7 cellular contexts compared by ENCODE assay signal in the genomic region with DNA sequence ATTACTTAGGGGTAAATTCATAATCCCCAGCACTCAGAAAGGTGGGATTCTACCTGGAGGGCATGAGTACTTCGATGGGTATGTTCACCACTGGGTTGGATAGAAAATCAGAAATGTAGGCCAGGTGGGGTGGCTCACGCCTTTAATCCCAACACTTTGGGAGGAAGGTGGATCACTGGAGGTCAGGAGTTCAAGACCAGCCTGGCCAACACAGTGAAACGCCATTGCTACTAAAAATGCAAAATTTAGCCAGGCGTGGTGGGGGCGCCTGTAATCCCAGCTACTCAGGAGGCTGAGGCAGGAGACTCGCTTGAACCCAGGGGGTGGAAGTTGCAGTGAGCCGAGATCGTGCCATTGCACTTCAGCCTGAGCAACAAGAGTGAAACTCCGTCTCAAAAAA. TPM values are rescaled to one million over a fixed set of nuclear protein-coding genes. Genes with fewer than 3 reads are reported as not detected.
DNase-seq lines count a peak whose midpoint lies in the region; ATAC-seq and TF ChIP-seq lines count a peak whose summit lies in the region.
"Not testable (repeated sequence)": the region's sequence is repeated elsewhere in the genome, so short reads cannot be mapped to it uniquely, and the experiment has no call there.

No MANE protein-coding gene starts in this region.

- H2AFZ ChIP-seq in SK-N-SH (ENCODE audit: low read depth); osteoblast (ENCODE audit: low read length): not testable (repeated sequence)

- H3K4me2 ChIP-seq in SK-N-SH, result peak overlapping the region; percentile 64; the same call in 1 of the 2 replicates
- H3K4me2 ChIP-seq in osteoblast (ENCODE audit: insufficient read depth, low read length), result not testable (repeated sequence)

- not testable (repeated sequence) for ATAC-seq in psoas muscle; thoracic aorta (ENCODE audit: insufficient number of reproducible peaks, low FRiP score, low read depth)

- not testable (repeated sequence) for H3K9me3 Mint-ChIP-seq in Caco-2 (ENCODE audit: unreplicated experiment)

- not testable (repeated sequence) for H3K36me3 ChIP-seq in Caco-2 (ENCODE audit: control insufficient read depth, insufficient read depth, low read length); SK-N-SH (replicated peaks in 1 of 2; ENCODE audit: control insufficient read depth in 1 of 2, insufficient read depth in 2 of 2, low read length in 1 of 2); colonic mucosa; esophagus muscularis mucosa; osteoblast (ENCODE audit: insufficient read depth, low read length); psoas muscle (ENCODE audit: insufficient read depth in 1 of 2, low read depth in 1 of 2); thoracic aorta

- not testable (repeated sequence) for H3K4me3 ChIP-seq in Caco-2 (ENCODE audit: low read depth, low read length); SK-N-SH (ENCODE audit: low read depth in 2 of 2, low read length in 1 of 2); colonic mucosa; esophagus muscularis mucosa; osteoblast (ENCODE audit: insufficient read depth, low read length); psoas muscle; thoracic aorta

- not testable (repeated sequence) for H3K4me3 Mint-ChIP-seq in Caco-2 (ENCODE audit: unreplicated experiment)

- not testable (repeated sequence) for DNase-seq in Caco-2; SK-N-SH; colonic mucosa; esophagus muscularis mucosa (ENCODE audit: extremely low spot score); psoas muscle; thoracic aorta (ENCODE audit: low spot score)
- peak; percentile 36 for DNase-seq in osteoblast (ENCODE audit: insufficient read length, low spot score, missing footprints)

- H3K27me3 Mint-ChIP-seq in Caco-2 (ENCODE audit: insufficient read depth, unreplicated experiment), result not testable (repeated sequence)

- not testable (repeated sequence) for TF ChIP-seq POLR2A in esophagus muscularis mucosa (IDR thresholded peaks at IDR 0.05; ENCODE audit: low read depth)

- WGBS in SK-N-SH (ENCODE audit: low lambda C conversion rate), result 94% methylated on average over 9 of the region's 9 CpGs
- 85% methylated on average over 9 of the region's 9 CpGs for WGBS in esophagus muscularis mucosa
- 97 to 98% (median 97%) methylated on average over 9 of the region's 9 CpGs for WGBS in psoas muscle, 3 donors

- H3K79me2 ChIP-seq in SK-N-SH (ENCODE audit: insufficient read depth); osteoblast (ENCODE audit: insufficient read depth, low read length): not testable (repeated sequence)

- H3K9me2 ChIP-seq in SK-N-SH, result not testable (repeated sequence)

- not testable (repeated sequence) for H3K9me3 ChIP-seq in Caco-2; SK-N-SH; colonic mucosa; esophagus muscularis mucosa; osteoblast (ENCODE audit: low read depth, low read length); psoas muscle; thoracic aorta

- CTCF ChIA-PET in Caco-2 (lab: Charles Lee), result not testable (repeated sequence)
- CTCF ChIA-PET in SK-N-SH (lab: Yijun Ruan, JAX), result interaction anchor here (1.3 to 1.8 kb wide), 3 partner anchors 10 to 239 kb away, joined by 5 to 6 read pairs (median 5); no protein-coding TSS in a partner anchor

- H3F3A ChIP-seq in SK-N-SH (replicated peaks; ENCODE audit: insufficient read depth), result peaks cover 31% of the 10 kb centered on the region

- H3K27ac Mint-ChIP-seq in Caco-2 (ENCODE audit: unreplicated experiment), result peak overlapping the region; percentile 97

- H4K20me1 ChIP-seq in SK-N-SH (ENCODE audit: insufficient read depth); osteoblast (ENCODE audit: insufficient read depth, low read length): not testable (repeated sequence)

- POLR2A ChIA-PET in Caco-2 (lab: Charles Lee), result not testable (repeated sequence)
- POLR2A ChIA-PET in SK-N-SH (lab: Yijun Ruan, JAX), result interaction anchor here (0.9 to 1.3 kb wide), 4 partner anchors 10 to 110 kb away, joined by 3 to 7 read pairs (median 4); no protein-coding TSS in a partner anchor

- peaks cover 21% of the 10 kb centered on the region for H3K4me1 Mint-ChIP-seq in Caco-2 (ENCODE audit: low read depth, unreplicated experiment)

- intact Hi-C loops in Caco-2 (cut with micrococcal nuclease; ENCODE audit: unreplicated experiment) (loop anchor here (5.0 kb wide), 1 partner anchor 100 kb away; no protein-coding TSS in a partner anchor), esophagus muscularis mucosa (cut with DNase I) (loop anchor here (5.0 to 10.0 kb wide), 2 partner anchors 103 to 240 kb away; no protein-coding TSS in a partner anchor), psoas muscle (cut with DNase I) (loop anchor here (5.0 kb wide), 2 partner anchors 120 to 125 kb away; no protein-coding TSS in a partner anchor)
- intact Hi-C loops in colonic mucosa (cut with DNase I), result not testable (repeated sequence)

- H3K27ac ChIP-seq in SK-N-SH (ENCODE audit: low read depth in 2 of 2, low read length in 1 of 2), result peak overlapping the region in 1 of 2 experiments; percentile 95; a peak in 2 of 4 replicates
- peak overlapping the region; percentile 67 for H3K27ac ChIP-seq in colonic mucosa
- H3K27ac ChIP-seq in esophagus muscularis mucosa (replicated peaks in 1 of 4), result peak overlapping the region in 3 of 4 donors; percentile 86 to 87 (median 86)
- not testable (repeated sequence) for H3K27ac ChIP-seq in osteoblast (ENCODE audit: low read depth, low read length)
- H3K27ac ChIP-seq in psoas muscle, result peak overlapping the region; percentile 98
- H3K27ac ChIP-seq in thoracic aorta, result peak overlapping the region; percentile 90 to 99

- not testable (repeated sequence) for TF ChIP-seq EP300 in SK-N-SH (IDR thresholded peaks at IDR 0.05; ENCODE audit: borderline replicate concordance in 1 of 2, low read depth in 1 of 2, low read length in 1 of 2); esophagus muscularis mucosa (IDR thresholded peaks at IDR 0.05)

- peaks cover 16% of the 10 kb centered on the region for H3K4me1 ChIP-seq in Caco-2
- H3K4me1 ChIP-seq in SK-N-SH (ENCODE audit: control insufficient read depth in 1 of 2, insufficient read depth in 2 of 2, low read depth in 1 of 2, low read length in 1 of 2), result peaks cover 23 to 35% of the 10 kb centered on the region in 2 experiments
- not testable (repeated sequence) for H3K4me1 ChIP-seq in colonic mucosa
- peaks cover 41 to 49% (median 47%) of the 10 kb centered on the region in 4 donors for H3K4me1 ChIP-seq in esophagus muscularis mucosa
- H3K4me1 ChIP-seq in osteoblast (ENCODE audit: insufficient read depth, low read length), result peaks cover 39% of the 10 kb centered on the region
- peaks cover 36% of the 10 kb centered on the region for H3K4me1 ChIP-seq in psoas muscle
- H3K4me1 ChIP-seq in thoracic aorta (ENCODE audit: control insufficient read depth in 1 of 2, low read depth in 2 of 2), result peaks cover 24 to 74% of the 10 kb centered on the region in 2 donors

- not testable (repeated sequence) for H3K36me3 Mint-ChIP-seq in Caco-2 (ENCODE audit: insufficient read depth, unreplicated experiment)

- H3K9ac ChIP-seq in SK-N-SH; colonic mucosa (ENCODE audit: low read depth in 2 of 2, low read length in 2 of 2): not testable (repeated sequence)

- TF ChIP-seq CTCF in Caco-2 (IDR thresholded peaks at IDR 0.05; ENCODE audit: insufficient read depth in 1 of 2, low read depth in 1 of 2, low read length in 1 of 2, severe bottlenecking in 1 of 2, unreplicated experiment in 1 of 2); SK-N-SH (IDR thresholded peaks at IDR 0.05); colonic mucosa (IDR thresholded peaks at IDR 0.05); esophagus muscularis mucosa (IDR thresholded peaks at IDR 0.05); osteoblast (IDR thresholded peaks at IDR 0.05; ENCODE audit: extremely low read depth, low read depth, low read length); psoas muscle (IDR thresholded peaks at IDR 0.05); thoracic aorta (IDR thresholded peaks at IDR 0.05): not testable (repeated sequence)

- not testable (repeated sequence) for H3K27me3 ChIP-seq in Caco-2 (replicated peaks; ENCODE audit: control insufficient read depth, insufficient read depth, low read length); SK-N-SH (ENCODE audit: insufficient read depth); colonic mucosa; esophagus muscularis mucosa; osteoblast (ENCODE audit: insufficient read depth, low read length); psoas muscle (ENCODE audit: insufficient read depth in 3 of 3, low read length in 2 of 3); thoracic aorta (replicated peaks; ENCODE audit: insufficient read depth)

- TF ChIP-seq RAD21 in SK-N-SH (IDR thresholded peaks at IDR 0.05; ENCODE audit: low read length), result not testable (repeated sequence)

- BruUV-seq in Caco-2 (replicated peaks; lab: Mats Ljungman, UMichigan), result not testable (repeated sequence)

RNA-seq across cellular contexts. Expression of gene ZFHX3, which starts 24.1 kb away (rescaled TPM):
- total RNA-seq in Caco-2 (2022), result 39.9 TPM in 2 replicates
- polyA plus RNA-seq in SK-N-SH (2012; rRNA removed), result 1.9 and 2.0 TPM in 2 replicates
- 1.9 and 2.0 TPM in 2 replicates for polyA plus RNA-seq in SK-N-SH (2012; cell fraction: cytosol; rRNA removed)
- 4.1 and 5.0 TPM in 2 replicates for polyA plus RNA-seq in SK-N-SH (2012; cell fraction: nucleus; rRNA removed)
- total RNA-seq in colonic mucosa, result 10 to 100 TPM; 10.5 to 12.8 TPM
- 10 to 100 TPM; 25.7 to 53.0 (median 30.6) TPM for total RNA-seq in esophagus muscularis mucosa
- total RNA-seq in osteoblast, result 14.1 and 14.5 TPM in 2 replicates
- 10 to 100 TPM; 10.6 to 36.9 (median 26.2) TPM for total RNA-seq in psoas muscle
- polyA plus RNA-seq in psoas muscle, result 10 to 100 TPM in 1 of 3 donors, 1 to 10 TPM in 2; 3.3 to 11.5 (median 5.2) TPM
- 10 to 100 TPM; 57.7 to 70.1 TPM for total RNA-seq in thoracic aorta
